1 cellular context compared by ENCODE assay signal in the genomic region with DNA sequence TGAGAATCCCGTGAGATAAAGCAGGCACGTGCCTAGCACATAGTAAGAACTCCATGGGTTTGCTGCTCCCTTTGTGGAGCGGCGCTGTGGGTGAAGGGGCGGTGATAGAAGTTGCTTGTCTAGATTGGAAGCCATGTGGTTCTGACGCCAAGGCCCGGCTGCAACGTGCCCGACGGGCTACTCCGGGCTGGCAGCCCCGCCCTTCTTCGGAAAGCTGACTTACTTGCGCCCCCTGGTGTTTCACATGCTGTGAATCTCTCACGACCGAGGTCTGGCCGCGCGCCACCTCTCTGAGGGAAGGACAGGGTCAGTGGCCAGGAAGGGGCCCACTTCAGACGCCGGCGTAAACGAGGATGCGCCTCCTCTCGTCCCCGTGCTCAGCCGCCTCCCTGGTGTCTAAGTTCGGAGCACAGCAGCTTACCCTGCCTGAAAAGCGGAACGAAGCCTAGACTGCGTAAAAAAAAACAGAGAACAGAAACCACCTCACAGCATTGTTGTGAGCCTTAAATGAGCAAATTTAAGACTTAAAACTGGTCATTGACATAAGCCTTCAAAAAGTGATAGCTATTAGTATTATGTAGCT.
TF ChIP-seq lines count a peak whose summit lies in the region.

No MANE protein-coding gene starts in this region.

TF ChIP-seq in HepG2, 621 proteins besides CTCF, POLR2A, EP300 and RAD21 (continued from another document and continues in another):
- TF ChIP-seq, protein P1, sequence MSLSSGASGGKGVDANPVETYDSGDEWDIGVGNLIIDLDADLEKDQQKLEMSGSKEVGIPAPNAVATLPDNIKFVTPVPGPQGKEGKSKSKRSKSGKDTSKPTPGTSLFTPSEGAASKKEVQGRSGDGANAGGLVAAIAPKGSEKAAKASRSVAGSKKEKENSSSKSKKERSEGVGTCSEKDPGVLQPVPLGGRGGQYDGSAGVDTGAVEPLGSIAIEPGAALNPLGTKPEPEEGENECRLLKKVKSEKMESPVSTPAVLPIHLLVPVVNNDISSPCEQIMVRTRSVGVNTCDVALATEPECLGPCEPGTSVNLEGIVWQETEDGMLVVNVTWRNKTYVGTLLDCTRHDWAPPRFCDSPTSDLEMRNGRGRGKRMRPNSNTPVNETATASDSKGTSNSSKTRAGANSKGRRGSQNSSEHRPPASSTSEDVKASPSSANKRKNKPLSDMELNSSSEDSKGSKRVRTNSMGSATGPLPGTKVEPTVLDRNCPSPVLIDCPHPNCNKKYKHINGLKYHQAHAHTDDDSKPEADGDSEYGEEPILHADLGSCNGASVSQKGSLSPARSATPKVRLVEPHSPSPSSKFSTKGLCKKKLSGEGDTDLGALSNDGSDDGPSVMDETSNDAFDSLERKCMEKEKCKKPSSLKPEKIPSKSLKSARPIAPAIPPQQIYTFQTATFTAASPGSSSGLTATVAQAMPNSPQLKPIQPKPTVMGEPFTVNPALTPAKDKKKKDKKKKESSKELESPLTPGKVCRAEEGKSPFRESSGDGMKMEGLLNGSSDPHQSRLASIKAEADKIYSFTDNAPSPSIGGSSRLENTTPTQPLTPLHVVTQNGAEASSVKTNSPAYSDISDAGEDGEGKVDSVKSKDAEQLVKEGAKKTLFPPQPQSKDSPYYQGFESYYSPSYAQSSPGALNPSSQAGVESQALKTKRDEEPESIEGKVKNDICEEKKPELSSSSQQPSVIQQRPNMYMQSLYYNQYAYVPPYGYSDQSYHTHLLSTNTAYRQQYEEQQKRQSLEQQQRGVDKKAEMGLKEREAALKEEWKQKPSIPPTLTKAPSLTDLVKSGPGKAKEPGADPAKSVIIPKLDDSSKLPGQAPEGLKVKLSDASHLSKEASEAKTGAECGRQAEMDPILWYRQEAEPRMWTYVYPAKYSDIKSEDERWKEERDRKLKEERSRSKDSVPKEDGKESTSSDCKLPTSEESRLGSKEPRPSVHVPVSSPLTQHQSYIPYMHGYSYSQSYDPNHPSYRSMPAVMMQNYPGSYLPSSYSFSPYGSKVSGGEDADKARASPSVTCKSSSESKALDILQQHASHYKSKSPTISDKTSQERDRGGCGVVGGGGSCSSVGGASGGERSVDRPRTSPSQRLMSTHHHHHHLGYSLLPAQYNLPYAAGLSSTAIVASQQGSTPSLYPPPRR (CRISPR knock-in tag; IDR thresholded peaks at IDR 0.05; ENCODE audit: borderline replicate concordance): 0 out of 2 replicates have a peak, but pooled peaks have one; percentile 25
- TF ChIP-seq SUZ12 (IDR thresholded peaks at IDR 0.05; ENCODE audit: low read depth, low read length): no peak
- TF ChIP-seq, protein P2, sequence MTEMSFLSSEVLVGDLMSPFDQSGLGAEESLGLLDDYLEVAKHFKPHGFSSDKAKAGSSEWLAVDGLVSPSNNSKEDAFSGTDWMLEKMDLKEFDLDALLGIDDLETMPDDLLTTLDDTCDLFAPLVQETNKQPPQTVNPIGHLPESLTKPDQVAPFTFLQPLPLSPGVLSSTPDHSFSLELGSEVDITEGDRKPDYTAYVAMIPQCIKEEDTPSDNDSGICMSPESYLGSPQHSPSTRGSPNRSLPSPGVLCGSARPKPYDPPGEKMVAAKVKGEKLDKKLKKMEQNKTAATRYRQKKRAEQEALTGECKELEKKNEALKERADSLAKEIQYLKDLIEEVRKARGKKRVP (CRISPR knock-in tag; IDR thresholded peaks at IDR 0.05): no peak
- TF ChIP-seq, protein P3, sequence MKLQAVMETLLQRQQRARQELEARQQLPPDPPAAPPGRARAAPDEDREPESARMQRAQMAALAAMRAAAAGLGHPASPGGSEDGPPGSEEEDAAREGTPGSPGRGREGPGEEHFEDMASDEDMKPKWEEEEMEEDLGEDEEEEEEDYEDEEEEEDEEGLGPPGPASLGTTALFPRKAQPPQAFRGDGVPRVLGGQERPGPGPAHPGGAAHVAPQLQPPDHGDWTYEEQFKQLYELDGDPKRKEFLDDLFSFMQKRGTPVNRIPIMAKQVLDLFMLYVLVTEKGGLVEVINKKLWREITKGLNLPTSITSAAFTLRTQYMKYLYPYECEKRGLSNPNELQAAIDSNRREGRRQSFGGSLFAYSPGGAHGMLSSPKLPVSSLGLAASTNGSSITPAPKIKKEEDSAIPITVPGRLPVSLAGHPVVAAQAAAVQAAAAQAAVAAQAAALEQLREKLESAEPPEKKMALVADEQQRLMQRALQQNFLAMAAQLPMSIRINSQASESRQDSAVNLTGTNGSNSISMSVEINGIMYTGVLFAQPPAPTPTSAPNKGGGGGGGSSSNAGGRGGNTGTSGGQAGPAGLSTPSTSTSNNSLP (IDR thresholded peaks at IDR 0.05; ENCODE audit: low read depth, low read length): no peak
- no peak for TF ChIP-seq ZNF180 (CRISPR knock-in tag; IDR thresholded peaks at IDR 0.05; ENCODE audit: borderline replicate concordance, low read depth)
- TF ChIP-seq, protein P4, sequence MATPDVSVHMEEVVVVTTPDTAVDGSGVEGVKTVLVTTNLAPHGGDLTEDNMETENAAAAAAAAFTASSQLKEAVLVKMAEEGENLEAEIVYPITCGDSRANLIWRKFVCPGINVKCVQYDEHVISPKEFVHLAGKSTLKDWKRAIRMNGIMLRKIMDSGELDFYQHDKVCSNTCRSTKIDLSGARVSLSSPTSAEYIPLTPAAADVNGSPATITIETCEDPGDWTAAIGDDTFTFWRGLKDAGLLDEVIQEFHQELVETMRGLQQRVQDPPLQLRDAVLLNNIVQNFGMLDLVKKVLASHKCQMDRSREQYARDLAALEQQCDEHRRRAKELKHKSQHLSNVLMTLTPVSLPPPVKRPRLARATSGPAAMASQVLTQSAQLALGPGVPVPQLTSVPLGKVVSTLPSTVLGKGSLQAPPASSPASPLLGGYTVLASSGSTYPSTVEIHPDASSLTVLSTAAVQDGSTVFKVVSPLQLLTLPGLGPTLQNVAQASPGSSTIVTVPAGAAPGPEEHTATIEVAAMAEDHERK (CRISPR knock-in tag; IDR thresholded peaks at IDR 0.05; ENCODE audit: low read depth): no peak
- peak; percentile 75 for TF ChIP-seq SMC3 (IDR thresholded peaks at IDR 0.05; ENCODE audit: low read length)
- TF ChIP-seq CHCHD3 (CRISPR knock-in tag; IDR thresholded peaks at IDR 0.05): no peak
- TF ChIP-seq, protein P5, sequence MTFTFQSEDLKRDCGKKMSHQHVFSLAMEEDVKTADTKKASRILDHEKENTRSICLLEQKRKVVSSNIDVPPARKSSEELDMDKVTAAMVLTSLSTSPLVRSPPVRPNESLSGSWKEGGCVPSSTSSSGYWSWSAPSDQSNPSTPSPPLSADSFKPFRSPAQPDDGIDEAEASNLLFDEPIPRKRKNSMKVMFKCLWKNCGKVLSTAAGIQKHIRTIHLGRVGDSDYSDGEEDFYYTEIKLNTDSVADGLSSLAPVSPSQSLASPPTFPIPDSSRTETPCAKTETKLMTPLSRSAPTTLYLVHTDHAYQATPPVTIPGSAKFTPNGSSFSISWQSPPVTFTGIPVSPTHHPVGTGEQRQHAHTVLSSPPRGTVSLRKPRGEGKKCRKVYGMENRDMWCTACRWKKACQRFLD (CRISPR knock-in tag; IDR thresholded peaks at IDR 0.05; ENCODE audit: borderline replicate concordance): 0 out of 2 replicates have a peak, but pooled peaks have one; percentile 56
- no peak for TF ChIP-seq ZNF101 (CRISPR knock-in tag; IDR thresholded peaks at IDR 0.05; ENCODE audit: borderline replicate concordance, low read depth)
- no peak for TF ChIP-seq ZNF24 (IDR thresholded peaks at IDR 0.05)
- no peak for TF ChIP-seq GABPA (IDR thresholded peaks at IDR 0.05; ENCODE audit: low read depth, low read length)
- no peak for TF ChIP-seq GABPA (CRISPR knock-in tag; IDR thresholded peaks at IDR 0.05; ENCODE audit: low read depth)
- TF ChIP-seq, protein P6, sequence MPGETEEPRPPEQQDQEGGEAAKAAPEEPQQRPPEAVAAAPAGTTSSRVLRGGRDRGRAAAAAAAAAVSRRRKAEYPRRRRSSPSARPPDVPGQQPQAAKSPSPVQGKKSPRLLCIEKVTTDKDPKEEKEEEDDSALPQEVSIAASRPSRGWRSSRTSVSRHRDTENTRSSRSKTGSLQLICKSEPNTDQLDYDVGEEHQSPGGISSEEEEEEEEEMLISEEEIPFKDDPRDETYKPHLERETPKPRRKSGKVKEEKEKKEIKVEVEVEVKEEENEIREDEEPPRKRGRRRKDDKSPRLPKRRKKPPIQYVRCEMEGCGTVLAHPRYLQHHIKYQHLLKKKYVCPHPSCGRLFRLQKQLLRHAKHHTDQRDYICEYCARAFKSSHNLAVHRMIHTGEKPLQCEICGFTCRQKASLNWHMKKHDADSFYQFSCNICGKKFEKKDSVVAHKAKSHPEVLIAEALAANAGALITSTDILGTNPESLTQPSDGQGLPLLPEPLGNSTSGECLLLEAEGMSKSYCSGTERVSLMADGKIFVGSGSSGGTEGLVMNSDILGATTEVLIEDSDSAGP (CRISPR knock-in tag; IDR thresholded peaks at IDR 0.05; ENCODE audit: borderline replicate concordance): peak; percentile 68
- TF ChIP-seq ZNF670 (CRISPR knock-in tag; IDR thresholded peaks at IDR 0.05; ENCODE audit: borderline replicate concordance): no peak; the same call in 1 of the 2 replicates
- TF ChIP-seq U2AF2 (IDR thresholded peaks at IDR 0.05; ENCODE audit: low read depth, low read length): no peak
- no peak for TF ChIP-seq NR2F2 (IDR thresholded peaks at IDR 0.05; ENCODE audit: borderline replicate concordance, low read depth)
- TF ChIP-seq TMF1 (CRISPR knock-in tag; IDR thresholded peaks at IDR 0.05; ENCODE audit: low read depth): no peak
- TF ChIP-seq ZFP90 (CRISPR knock-in tag; IDR thresholded peaks at IDR 0.05; ENCODE audit: borderline replicate concordance): 0 out of 2 replicates have a peak, but pooled peaks have one; percentile 61
- 0 out of 2 replicates have a peak, but pooled peaks have one; percentile 57 for TF ChIP-seq ZNF616 (CRISPR knock-in tag; IDR thresholded peaks at IDR 0.05; ENCODE audit: low read depth)
- TF ChIP-seq, protein P7, sequence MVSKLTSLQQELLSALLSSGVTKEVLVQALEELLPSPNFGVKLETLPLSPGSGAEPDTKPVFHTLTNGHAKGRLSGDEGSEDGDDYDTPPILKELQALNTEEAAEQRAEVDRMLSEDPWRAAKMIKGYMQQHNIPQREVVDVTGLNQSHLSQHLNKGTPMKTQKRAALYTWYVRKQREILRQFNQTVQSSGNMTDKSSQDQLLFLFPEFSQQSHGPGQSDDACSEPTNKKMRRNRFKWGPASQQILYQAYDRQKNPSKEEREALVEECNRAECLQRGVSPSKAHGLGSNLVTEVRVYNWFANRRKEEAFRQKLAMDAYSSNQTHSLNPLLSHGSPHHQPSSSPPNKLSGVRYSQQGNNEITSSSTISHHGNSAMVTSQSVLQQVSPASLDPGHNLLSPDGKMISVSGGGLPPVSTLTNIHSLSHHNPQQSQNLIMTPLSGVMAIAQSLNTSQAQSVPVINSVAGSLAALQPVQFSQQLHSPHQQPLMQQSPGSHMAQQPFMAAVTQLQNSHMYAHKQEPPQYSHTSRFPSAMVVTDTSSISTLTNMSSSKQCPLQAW (CRISPR knock-in tag; IDR thresholded peaks at IDR 0.05): peak; percentile 81; the same call in 1 of the 2 replicates
- TF ChIP-seq NFKB2 (CRISPR knock-in tag; IDR thresholded peaks at IDR 0.05; ENCODE audit: borderline replicate concordance): peak; percentile 61; the same call in 1 of the 2 replicates
- 0 out of 2 replicates have a peak, but pooled peaks have one; percentile 48 for TF ChIP-seq ZSCAN29 (CRISPR knock-in tag; conservative IDR thresholded peaks at IDR 0.05)
- TF ChIP-seq RFX3 (CRISPR knock-in tag; IDR thresholded peaks at IDR 0.05): no peak
- 0 out of 2 replicates have a peak, but pooled peaks have one; percentile 32 for TF ChIP-seq HOXA5 (CRISPR knock-in tag; IDR thresholded peaks at IDR 0.05)
- no peak for TF ChIP-seq ZFP1 (CRISPR knock-in tag; IDR thresholded peaks at IDR 0.05)
- TF ChIP-seq ZNF724P (CRISPR knock-in tag; IDR thresholded peaks at IDR 0.05; ENCODE audit: borderline replicate concordance): peak; percentile 64; the same call in 1 of the 2 replicates
- TF ChIP-seq KLF6 (CRISPR knock-in tag; IDR thresholded peaks at IDR 0.05): peak; percentile 81
- TF ChIP-seq, protein P8, sequence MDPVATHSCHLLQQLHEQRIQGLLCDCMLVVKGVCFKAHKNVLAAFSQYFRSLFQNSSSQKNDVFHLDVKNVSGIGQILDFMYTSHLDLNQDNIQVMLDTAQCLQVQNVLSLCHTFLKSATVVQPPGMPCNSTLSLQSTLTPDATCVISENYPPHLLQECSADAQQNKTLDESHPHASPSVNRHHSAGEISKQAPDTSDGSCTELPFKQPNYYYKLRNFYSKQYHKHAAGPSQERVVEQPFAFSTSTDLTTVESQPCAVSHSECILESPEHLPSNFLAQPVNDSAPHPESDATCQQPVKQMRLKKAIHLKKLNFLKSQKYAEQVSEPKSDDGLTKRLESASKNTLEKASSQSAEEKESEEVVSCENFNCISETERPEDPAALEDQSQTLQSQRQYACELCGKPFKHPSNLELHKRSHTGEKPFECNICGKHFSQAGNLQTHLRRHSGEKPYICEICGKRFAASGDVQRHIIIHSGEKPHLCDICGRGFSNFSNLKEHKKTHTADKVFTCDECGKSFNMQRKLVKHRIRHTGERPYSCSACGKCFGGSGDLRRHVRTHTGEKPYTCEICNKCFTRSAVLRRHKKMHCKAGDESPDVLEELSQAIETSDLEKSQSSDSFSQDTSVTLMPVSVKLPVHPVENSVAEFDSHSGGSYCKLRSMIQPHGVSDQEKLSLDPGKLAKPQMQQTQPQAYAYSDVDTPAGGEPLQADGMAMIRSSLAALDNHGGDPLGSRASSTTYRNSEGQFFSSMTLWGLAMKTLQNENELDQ (CRISPR knock-in tag; IDR thresholded peaks at IDR 0.05; ENCODE audit: borderline replicate concordance): no peak
- TF ChIP-seq RNF2 (conservative IDR thresholded peaks at IDR 0.05; ENCODE audit: low read depth): peak; percentile 73; the same call in 1 of the 2 replicates
- TF ChIP-seq, protein P9, sequence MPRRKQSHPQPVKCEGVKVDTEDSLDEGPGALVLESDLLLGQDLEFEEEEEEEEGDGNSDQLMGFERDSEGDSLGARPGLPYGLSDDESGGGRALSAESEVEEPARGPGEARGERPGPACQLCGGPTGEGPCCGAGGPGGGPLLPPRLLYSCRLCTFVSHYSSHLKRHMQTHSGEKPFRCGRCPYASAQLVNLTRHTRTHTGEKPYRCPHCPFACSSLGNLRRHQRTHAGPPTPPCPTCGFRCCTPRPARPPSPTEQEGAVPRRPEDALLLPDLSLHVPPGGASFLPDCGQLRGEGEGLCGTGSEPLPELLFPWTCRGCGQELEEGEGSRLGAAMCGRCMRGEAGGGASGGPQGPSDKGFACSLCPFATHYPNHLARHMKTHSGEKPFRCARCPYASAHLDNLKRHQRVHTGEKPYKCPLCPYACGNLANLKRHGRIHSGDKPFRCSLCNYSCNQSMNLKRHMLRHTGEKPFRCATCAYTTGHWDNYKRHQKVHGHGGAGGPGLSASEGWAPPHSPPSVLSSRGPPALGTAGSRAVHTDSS (CRISPR knock-in tag; conservative IDR thresholded peaks at IDR 0.05): no peak
- peak; percentile 78 for TF ChIP-seq SP4 (CRISPR knock-in tag; IDR thresholded peaks at IDR 0.05)
- TF ChIP-seq RFXAP (CRISPR knock-in tag; IDR thresholded peaks at IDR 0.05; ENCODE audit: borderline replicate concordance): no peak
